11 cellular contexts compared by ENCODE assay signal in genomic region chr20:48684501-48685041, GRCh38.
DNase-seq lines count a peak whose midpoint lies in the region; ATAC-seq and TF ChIP-seq lines count a peak whose summit lies in the region.
"Had no signal": no experiment of that assay in that cellular context is flagged by ENCODE, and none has a peak within 500 bp of the region (broad histone marks: within the 10 kb centered on the region; RNA-seq: fewer than 3 reads in every experiment).

No MANE protein-coding gene starts in this region.

- no peak for DNase-seq in activated naive CD4-positive, alpha-beta T cell (lab: John Stamatoyannopoulos, UW)
- no peak for DNase-seq in activated naive CD8-positive, alpha-beta T cell treated with anti-CD3 and anti-CD28 coated beads, Interleukin-2, amount 10 ng/mL, durations not matched to agents 7 days and 5 days
- DNase-seq in type B pancreatic cell (ENCODE audit: extremely low spot score, unreplicated experiment), result no peak
- DNase-seq in stimulated activated CD4-positive, alpha-beta T cell treated with anti-CD3 and anti-CD28 coated beads, Interleukin-1b, Interleukin-23, amount 100 ng/mL, for 48 hours, result no peak
- DNase-seq in occipital lobe (lab: John Stamatoyannopoulos, UW), result no peak
- no peak for DNase-seq in T-helper 9 cell
- DNase-seq: activated naive CD4-positive, alpha-beta T cell treated with Interleukin-2 at 50 U/mL for 16 hours; NCI-H1930 had no signal

- peaks cover 37% of the 10 kb centered on the region for H3K36me3 ChIP-seq in mesodermal cell (ENCODE audit: control insufficient read depth, insufficient read depth, low read length)

- H3K4me1 Mint-ChIP-seq in activated naive CD4-positive, alpha-beta T cell treated with anti-CD3 and anti-CD28 coated beads, Interleukin-2, amount 50 U/mL, for 24 hours, result peaks cover 8% of the 10 kb centered on the region
- H3K4me1 Mint-ChIP-seq in activated naive CD8-positive, alpha-beta T cell treated with anti-CD3 and anti-CD28 coated beads, Interleukin-2, amount 10 ng/mL, durations not matched to agents 7 days and 5 days, result peaks cover 36% of the 10 kb centered on the region
- peaks cover 36% of the 10 kb centered on the region for H3K4me1 Mint-ChIP-seq in type B pancreatic cell (ENCODE audit: unreplicated experiment)

- H3K36me3 Mint-ChIP-seq in activated naive CD4-positive, alpha-beta T cell treated with anti-CD3 and anti-CD28 coated beads, Interleukin-2, amount 50 U/mL, for 24 hours, result no peaks in the 10 kb centered on the region
- peaks cover 44% of the 10 kb centered on the region for H3K36me3 Mint-ChIP-seq in activated naive CD8-positive, alpha-beta T cell treated with anti-CD3 and anti-CD28 coated beads, Interleukin-2, amount 10 ng/mL, durations not matched to agents 7 days and 5 days
- peaks cover 3% of the 10 kb centered on the region for H3K36me3 Mint-ChIP-seq in type B pancreatic cell

- H3K4me1 ChIP-seq in mesodermal cell (ENCODE audit: control insufficient read depth, insufficient read depth, low read length, poor library complexity, severe bottlenecking), result peaks cover 26% of the 10 kb centered on the region

- H3K27me3 Mint-ChIP-seq in activated naive CD4-positive, alpha-beta T cell treated with anti-CD3 and anti-CD28 coated beads, Interleukin-2, amount 50 U/mL, for 24 hours, result no peaks in the 10 kb centered on the region
- H3K27me3 Mint-ChIP-seq in activated naive CD8-positive, alpha-beta T cell treated with anti-CD3 and anti-CD28 coated beads, Interleukin-2, amount 10 ng/mL, durations not matched to agents 7 days and 5 days, result no peaks in the 10 kb centered on the region
- no peaks in the 10 kb centered on the region for H3K27me3 Mint-ChIP-seq in type B pancreatic cell

- POLR2A ChIA-PET in activated naive CD8-positive, alpha-beta T cell treated with anti-CD3 and anti-CD28 coated beads, Interleukin-2, amount 10 ng/mL, durations not matched to agents 7 days and 5 days (lab: Charles Lee), result interaction anchor here (0.6 kb wide), 1 partner anchor 221 kb away, joined by 5 read pairs; no protein-coding TSS in a partner anchor

- H3K9me3 ChIP-seq in mesodermal cell (ENCODE audit: control insufficient read depth, low read length), result no peaks in the 10 kb centered on the region

- whole genome bisulfite sequencing in mesodermal cell (ENCODE audit: insufficient coverage in 2 of 2), 2 experiments, result 88 to 90% methylated on average over 13 of the region's 14 CpGs

- TF ChIP-seq CTCF in type B pancreatic cell (conservative IDR thresholded peaks at IDR 0.05), result no peak

- no peak overlapping the region for H3K4me3 Mint-ChIP-seq in activated naive CD4-positive, alpha-beta T cell treated with anti-CD3 and anti-CD28 coated beads, Interleukin-2, amount 50 U/mL, for 24 hours
- H3K4me3 Mint-ChIP-seq in activated naive CD8-positive, alpha-beta T cell treated with anti-CD3 and anti-CD28 coated beads, Interleukin-2, amount 10 ng/mL, durations not matched to agents 7 days and 5 days, result no peak overlapping the region
- H3K4me3 Mint-ChIP-seq in type B pancreatic cell, result no peak overlapping the region

- ATAC-seq in activated naive CD8-positive, alpha-beta T cell treated with anti-CD3 and anti-CD28 coated beads, Interleukin-2, amount 10 ng/mL, durations not matched to agents 7 days and 5 days (ENCODE audit: low read depth), result no peak

- no peak overlapping the region for H3K4me3 ChIP-seq in mesodermal cell (ENCODE audit: extremely low read depth, insufficient read depth, low read length, poor library complexity, severe bottlenecking)
- H3K4me3 ChIP-seq: PC-9 had no signal

- no peaks in the 10 kb centered on the region for H3K9me3 Mint-ChIP-seq in activated naive CD4-positive, alpha-beta T cell treated with anti-CD3 and anti-CD28 coated beads, Interleukin-2, amount 50 U/mL, for 24 hours
- no peaks in the 10 kb centered on the region for H3K9me3 Mint-ChIP-seq in activated naive CD8-positive, alpha-beta T cell treated with anti-CD3 and anti-CD28 coated beads, Interleukin-2, amount 10 ng/mL, durations not matched to agents 7 days and 5 days
- no peaks in the 10 kb centered on the region for H3K9me3 Mint-ChIP-seq in type B pancreatic cell

- H3K27ac Mint-ChIP-seq in activated naive CD4-positive, alpha-beta T cell treated with anti-CD3 and anti-CD28 coated beads, Interleukin-2, amount 50 U/mL, for 24 hours, result peak overlapping the region; percentile 11
- peak overlapping the region; percentile 74 for H3K27ac Mint-ChIP-seq in activated naive CD8-positive, alpha-beta T cell treated with anti-CD3 and anti-CD28 coated beads, Interleukin-2, amount 10 ng/mL, durations not matched to agents 7 days and 5 days
- peak overlapping the region; percentile 59 for H3K27ac Mint-ChIP-seq in type B pancreatic cell

- H3K27ac ChIP-seq in mesodermal cell (ENCODE audit: low read depth, low read length, severe bottlenecking), result peak overlapping the region; percentile 43
- H3K27ac ChIP-seq: PC-9 had no signal

Comparison
In these comparisons a context has a peak if more than half of its experiments do, and no peak if none do; other contexts are left out.
1. H3K27ac Mint-ChIP-seq: peak in every context shown above with its lines; median percentile 74 in activated naive CD8-positive, alpha-beta T cell treated with anti-CD3 and anti-CD28 coated beads, Interleukin-2, amount 10 ng/mL, durations not matched to agents 7 days and 5 days; 59 in type B pancreatic cell; 11 in activated naive CD4-positive, alpha-beta T cell treated with anti-CD3 and anti-CD28 coated beads, Interleukin-2, amount 50 U/mL, for 24 hours.